ENCODE assay signal across 10 cellular contexts in genomic region chr18:48983793-48984437, GRCh38. TPM values are rescaled to one million over a fixed set of nuclear protein-coding genes. Genes with fewer than 3 reads are reported as not detected.
DNase-seq lines count a peak whose midpoint lies in the region; ATAC-seq and TF ChIP-seq lines count a peak whose summit lies in the region.
"Had no signal": no experiment of that assay in that cellular context is flagged by ENCODE, and none has a peak within 500 bp of the region (broad histone marks: within the 10 kb centered on the region; RNA-seq: fewer than 3 reads in every experiment).

No MANE protein-coding gene starts in this region.

- ATAC-seq in HG03108 (IDR thresholded peaks at IDR 0.05; ENCODE audit: unreplicated experiment) (no peak), omental fat pad (ENCODE audit: low FRiP score) (no peak)
- ATAC-seq: CD8-positive, alpha-beta T cell had no signal

- TF ChIP-seq CTCF in CD14-positive monocyte (IDR thresholded peaks at IDR 0.05) (no peak), omental fat pad (IDR thresholded peaks at IDR 0.05) (no peak), GM20000 (IDR thresholded peaks at IDR 0.05; ENCODE audit: extremely low read depth, missing control alignments) (no peak)

- H3K9me3 Mint-ChIP-seq in CD14-positive monocyte, result peaks cover 0 to 3% (median 0%) of the 10 kb centered on the region in 7 donors
- H3K9me3 Mint-ChIP-seq: CD8-positive, alpha-beta T cell had no signal

- H3K27me3 Mint-ChIP-seq in CD14-positive monocyte (ENCODE audit: low read depth in 3 of 3), result peaks cover 5 to 11% (median 8%) of the 10 kb centered on the region in 3 donors

- H3K4me1 Mint-ChIP-seq in CD14-positive monocyte, result peaks cover 41% of the 10 kb centered on the region

- peak overlapping the region in 1 of 2 donors; percentile 60 for H3K4me3 Mint-ChIP-seq in CD14-positive monocyte
- H3K4me3 Mint-ChIP-seq: CD8-positive, alpha-beta T cell had no signal

- DNase-seq in CD14-positive monocyte (ENCODE audit: low spot score), result no peak
- DNase-seq in HK-2 (ENCODE audit: unreplicated experiment), result peak; percentile 39
- DNase-seq in NCI-H69 (lab: John Stamatoyannopoulos, UW), result peak; percentile 95
- DNase-seq in dermis microvascular lymphatic vessel endothelial cell (ENCODE audit: low read depth in 2 of 2), result peak; percentile 41 to 67
- no peak for DNase-seq in omental fat pad (ENCODE audit: low spot score)
- no peak for DNase-seq in GM20000 (ENCODE audit: low spot score)
- DNase-seq in superior temporal gyrus (ENCODE audit: extremely low spot score), result no peak
- DNase-seq: activated CD4-positive, CD25-positive, alpha-beta regulatory T cell; CD8-positive, alpha-beta T cell had no signal

- H3K36me3 Mint-ChIP-seq in CD14-positive monocyte, result peaks cover 0 to 5% of the 10 kb centered on the region in 2 donors
- H3K36me3 Mint-ChIP-seq: CD8-positive, alpha-beta T cell had no signal

- intact Hi-C loops in CD14-positive monocyte (cut with micrococcal nuclease), result no loop called here

- H3K27ac Mint-ChIP-seq in CD14-positive monocyte, result peak overlapping the region in 6 of 7 donors; percentile 56 to 88 (median 72)
- H3K27ac Mint-ChIP-seq: CD8-positive, alpha-beta T cell had no signal

RNA-seq across cellular contexts. Expression of gene SMAD7, which starts 33.1 kb away (rescaled TPM):
- 1 to 10 TPM; 1.4 to 1.5 TPM for polyA plus RNA-seq in CD14-positive monocyte
- total RNA-seq in dermis microvascular lymphatic vessel endothelial cell (2.4 and 4.9 TPM in 2 replicates), omental fat pad (10 to 100 TPM; 33.6 to 78.4 (median 47.2) TPM)

Comparison
In these comparisons a context has a peak if more than half of its experiments do, and no peak if none do; other contexts are left out.
1. DNase-seq: peak in HK-2 (single experiment), NCI-H69 (single experiment) and dermis microvascular lymphatic vessel endothelial cell (2 of 2); none in CD14-positive monocyte (single experiment), omental fat pad (single experiment), GM20000 (single experiment) and superior temporal gyrus (single experiment).